In the genomic region with DNA sequence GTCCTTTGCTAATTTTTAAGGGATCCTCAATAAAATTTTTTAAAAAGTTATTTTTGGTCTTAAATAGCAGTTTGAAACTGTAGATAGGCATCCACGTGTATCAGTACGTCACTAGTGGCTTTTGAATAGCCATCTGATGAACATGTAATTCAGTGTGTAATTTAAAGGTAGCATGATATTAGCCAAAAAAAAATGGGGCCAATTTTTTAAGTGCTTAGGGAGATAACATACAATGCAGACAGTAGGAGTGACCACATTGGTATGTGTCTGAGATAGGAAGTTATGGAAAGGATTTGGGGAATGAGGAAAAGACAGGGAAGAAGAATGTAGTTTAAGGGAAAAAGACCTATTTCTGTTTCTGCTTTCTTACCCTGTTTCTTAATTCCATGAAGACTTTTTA, we compare ENCODE assay signal across 16 cellular contexts. TPM values are rescaled to one million over a fixed set of nuclear protein-coding genes. Genes with fewer than 3 reads are reported as not detected.
A peak's percentile ranks its signal among the peaks of the same experiment; 100 is the strongest.
DNase-seq lines count a peak whose midpoint lies in the region; ATAC-seq, FAIRE-seq and TF ChIP-seq lines count a peak whose summit lies in the region.
"Had no signal": no experiment of that assay in that cellular context is flagged by ENCODE, and none has a peak within 500 bp of the region (broad histone marks: within the 10 kb centered on the region; RNA-seq: fewer than 3 reads in every experiment).

No MANE protein-coding gene starts in this region.

- POLR2A ChIA-PET in A549 (lab: Yijun Ruan, JAX), result no interaction called here
- POLR2A ChIA-PET in activated CD4-positive, alpha-beta memory T cell treated with anti-CD3 and anti-CD28 coated beads for 36 hours (lab: Charles Lee), result no interaction called here

- H4K20me1 ChIP-seq in GM23248 (ENCODE audit: insufficient read depth), result no peaks in the 10 kb centered on the region

- TF ChIP-seq POLR2A in A549 (IDR thresholded peaks at IDR 0.05; ENCODE audit: low read length), result no peak

- FAIRE-seq in A549 (lab: Jason Lieb, UNC) (no peak), small intestine (lab: Jason Lieb, UNC) (no peak)
- FAIRE-seq: pancreas had no signal

- H3K27me3 Mint-ChIP-seq in memory B cell, result no peaks in the 10 kb centered on the region
- no peaks in the 10 kb centered on the region for H3K27me3 Mint-ChIP-seq in activated CD4-positive, alpha-beta memory T cell treated with anti-CD3 and anti-CD28 coated beads for 36 hours
- H3K27me3 Mint-ChIP-seq: activated CD4-positive, alpha-beta T cell treated with anti-CD3 and anti-CD28 coated beads, Interleukin-2, amount 10 ng/mL, durations not matched to agents 24 days and 14 days had no signal

- TF ChIP-seq EP300 in A549 (IDR thresholded peaks at IDR 0.05), result no peak

- peaks cover 24% of the 10 kb centered on the region for H3K4me1 ChIP-seq in A549
- H3K4me1 ChIP-seq in GM23248 (ENCODE audit: insufficient read depth), result peaks cover 30% of the 10 kb centered on the region
- no peaks in the 10 kb centered on the region for H3K4me1 ChIP-seq in small intestine (ENCODE audit: control insufficient read depth in 2 of 2, insufficient read depth in 1 of 2, low read depth in 1 of 2, low read length in 1 of 2)

- in situ Hi-C loops in GM23248 (cut with MboI), result no loop called here
- in situ Hi-C loops in brain microvascular endothelial cell (cut with HindIII; ENCODE audit: low pct_ligation_motif_present, low sequenced_read_pairs), result no loop called here

- no peak overlapping the region for H2AFZ ChIP-seq in GM23248
- H2AFZ ChIP-seq: GM23338 had no signal

- peak overlapping the region; percentile 53 for H3K9ac ChIP-seq in GM23248

- ATAC-seq in A549 (no peak), memory B cell (ENCODE audit: low read depth) (no peak)
- ATAC-seq: GM23338, pancreas had no signal

- peaks cover 22% of the 10 kb centered on the region for H3F3A ChIP-seq in GM23248 (ENCODE audit: insufficient read depth)

- peaks cover 41% of the 10 kb centered on the region for H3K79me2 ChIP-seq in GM23248 (ENCODE audit: insufficient read depth)

- H3K4me3 ChIP-seq in A549 (no peak overlapping the region), GM23248 (peak overlapping the region; percentile 9; the same call in 1 of the 2 replicates), brain microvascular endothelial cell (ENCODE audit: low read depth, low read length) (no peak overlapping the region), small intestine (ENCODE audit: low read depth in 1 of 2, low read length in 2 of 2) (no peak overlapping the region)
- H3K4me3 ChIP-seq: GM23338, lung, pancreas, transverse colon had no signal

- peaks cover 16% of the 10 kb centered on the region for H3K4me1 Mint-ChIP-seq in memory B cell
- H3K4me1 Mint-ChIP-seq in activated CD4-positive, alpha-beta memory T cell treated with anti-CD3 and anti-CD28 coated beads for 36 hours (ENCODE audit: low read depth), result peaks cover 19% of the 10 kb centered on the region

- no peak for TF ChIP-seq RAD21 in A549 (conservative IDR thresholded peaks at IDR 0.05 in 1 of 2, IDR thresholded peaks at IDR 0.05 in 1 of 2)

- no peak for DNase-seq in A549 (ENCODE audit: low read depth in 1 of 2, low spot score in 1 of 2)
- DNase-seq in GM23248, result peak; percentile 51
- DNase-seq in brain microvascular endothelial cell, result no peak
- no peak for DNase-seq in memory B cell (ENCODE audit: low spot score in 2 of 2)
- no peak for DNase-seq in SKM-1 treated with dmso at 0.1 percent for 144 hours (lab: John Stamatoyannopoulos, UW; ENCODE audit: unreplicated experiment)
- no peak for DNase-seq in activated CD4-positive, alpha-beta memory T cell treated with anti-CD3 and anti-CD28 coated beads for 36 hours
- no peak for DNase-seq in NAMALWA (ENCODE audit: low spot score)
- DNase-seq in small intestine, result no peak
- DNase-seq: caudate nucleus, erythroblast, pancreas, T-helper 1 cell, transverse colon had no signal

- no peak overlapping the region for H3K4me3 Mint-ChIP-seq in memory B cell
- H3K4me3 Mint-ChIP-seq in activated CD4-positive, alpha-beta memory T cell treated with anti-CD3 and anti-CD28 coated beads for 36 hours, result no peak overlapping the region
- H3K4me3 Mint-ChIP-seq: GM23338 had no signal

- no peaks in the 10 kb centered on the region for H3K27me3 ChIP-seq in GM23248 (replicated peaks; ENCODE audit: insufficient read depth)
- no peaks in the 10 kb centered on the region for H3K27me3 ChIP-seq in brain microvascular endothelial cell (replicated peaks)
- H3K27me3 ChIP-seq in small intestine (ENCODE audit: control insufficient read depth in 2 of 2, insufficient read depth in 2 of 2, low read length in 2 of 2), result no peaks in the 10 kb centered on the region
- H3K27me3 ChIP-seq: pancreas, transverse colon had no signal

- CTCF ChIA-PET in A549 (lab: Yijun Ruan, JAX), result interaction anchor here (2.5 to 2.6 kb wide), 2 partner anchors 25 to 281 kb away, joined by 8 to 23 read pairs; no protein-coding TSS in a partner anchor
- CTCF ChIA-PET in activated CD4-positive, alpha-beta memory T cell treated with anti-CD3 and anti-CD28 coated beads for 36 hours (lab: Charles Lee), result no interaction called here

- WGBS in A549 (ENCODE audit: missing lambda C conversion rate), result 91% methylated on average over 2 of the region's 2 CpGs
- 89 to 92% methylated on average over 2 of the region's 2 CpGs for WGBS in GM23248 (ENCODE audit: low coverage in 1 of 2, low lambda C conversion rate in 2 of 2, missing lambda C conversion rate in 2 of 2), 2 experiments
- 85 to 90% (median 89%) methylated on average over 2 of the region's 2 CpGs for WGBS in small intestine, 3 donors

- H3K36me3 ChIP-seq in GM23248 (ENCODE audit: low read depth), result peaks cover 31% of the 10 kb centered on the region
- peaks cover 2% of the 10 kb centered on the region for H3K36me3 ChIP-seq in brain microvascular endothelial cell (replicated peaks)
- peaks cover 2 to 4% of the 10 kb centered on the region in 2 donors for H3K36me3 ChIP-seq in small intestine (ENCODE audit: control insufficient read depth in 2 of 2, insufficient read depth in 2 of 2, low read length in 2 of 2)

- intact Hi-C loops in activated CD4-positive, alpha-beta memory T cell treated with anti-CD3 and anti-CD28 coated beads for 36 hours (cut with micrococcal nuclease), result no loop called here

- H3K27ac ChIP-seq in A549 (no peak overlapping the region), GM23248 (peak overlapping the region; percentile 87), brain microvascular endothelial cell (peak overlapping the region; percentile 78), small intestine (ENCODE audit: low read depth in 1 of 2, low read length in 1 of 2) (no peak overlapping the region)
- H3K27ac ChIP-seq: pancreas had no signal

- peak overlapping the region; percentile 7 for H3K27ac Mint-ChIP-seq in memory B cell
- H3K27ac Mint-ChIP-seq in activated CD4-positive, alpha-beta memory T cell treated with anti-CD3 and anti-CD28 coated beads for 36 hours, result no peak overlapping the region
- H3K27ac Mint-ChIP-seq: activated CD4-positive, alpha-beta T cell treated with anti-CD3 and anti-CD28 coated beads, Interleukin-2, amount 10 ng/mL, durations not matched to agents 24 days and 14 days; GM23338 had no signal

- TF ChIP-seq CTCF in A549 (IDR thresholded peaks at IDR 0.05), result no peak
- no peak for TF ChIP-seq CTCF in brain microvascular endothelial cell (IDR thresholded peaks at IDR 0.05; ENCODE audit: low read depth, low read length, missing control alignments)

- no peaks in the 10 kb centered on the region for H3K9me3 Mint-ChIP-seq in memory B cell
- H3K9me3 Mint-ChIP-seq in activated CD4-positive, alpha-beta memory T cell treated with anti-CD3 and anti-CD28 coated beads for 36 hours, result no peaks in the 10 kb centered on the region
- H3K9me3 Mint-ChIP-seq: activated CD4-positive, alpha-beta T cell treated with anti-CD3 and anti-CD28 coated beads, Interleukin-2, amount 10 ng/mL, durations not matched to agents 24 days and 14 days; GM23338 had no signal

- H3K9me3 ChIP-seq in A549, result no peaks in the 10 kb centered on the region
- no peaks in the 10 kb centered on the region for H3K9me3 ChIP-seq in GM23248 (ENCODE audit: low read depth)
- no peaks in the 10 kb centered on the region for H3K9me3 ChIP-seq in small intestine (ENCODE audit: control insufficient read depth, low read depth)
- H3K9me3 ChIP-seq: pancreas, transverse colon had no signal

- H3K9me2 ChIP-seq in GM23248 (ENCODE audit: insufficient read depth), result no peaks in the 10 kb centered on the region

- peaks cover 5% of the 10 kb centered on the region for H3K36me3 Mint-ChIP-seq in memory B cell
- H3K36me3 Mint-ChIP-seq in activated CD4-positive, alpha-beta memory T cell treated with anti-CD3 and anti-CD28 coated beads for 36 hours, result peaks cover 16% of the 10 kb centered on the region

- H3K4me2 ChIP-seq in A549, result peak overlapping the region; percentile 90; the same call in 2 of the 3 replicates
- H3K4me2 ChIP-seq in GM23248 (ENCODE audit: unreplicated experiment), result peak overlapping the region; percentile 26
- H3K4me2 ChIP-seq: GM23338 had no signal

TF ChIP-seq in A549, 52 proteins besides CTCF, POLR2A, EP300 and RAD21 (continues in another document):
- TF ChIP-seq PHF8 (IDR thresholded peaks at IDR 0.05; ENCODE audit: borderline replicate concordance, low read depth) (no peak), POLR2AphosphoS2 (conservative IDR thresholded peaks at IDR 0.05; ENCODE audit: low read length) (no peak), ZSCAN20 (CRISPR knock-in tag; IDR thresholded peaks at IDR 0.05) (no peak), KDM5A (IDR thresholded peaks at IDR 0.05) (no peak), ZFP36 (IDR thresholded peaks at IDR 0.05; ENCODE audit: borderline replicate concordance, partially characterized antibody) (no peak), GATA3 (IDR thresholded peaks at IDR 0.05; ENCODE audit: borderline replicate concordance) (no peak), JUNB (IDR thresholded peaks at IDR 0.05) (no peak), TP53 (CRISPR knock-in tag; IDR thresholded peaks at IDR 0.05) (no peak)
- TF ChIP-seq, protein P1, sequence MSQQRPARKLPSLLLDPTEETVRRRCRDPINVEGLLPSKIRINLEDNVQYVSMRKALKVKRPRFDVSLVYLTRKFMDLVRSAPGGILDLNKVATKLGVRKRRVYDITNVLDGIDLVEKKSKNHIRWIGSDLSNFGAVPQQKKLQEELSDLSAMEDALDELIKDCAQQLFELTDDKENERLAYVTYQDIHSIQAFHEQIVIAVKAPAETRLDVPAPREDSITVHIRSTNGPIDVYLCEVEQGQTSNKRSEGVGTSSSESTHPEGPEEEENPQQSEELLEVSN (IDR thresholded peaks at IDR 0.05; ENCODE audit: borderline replicate concordance, low read depth), result no peak

RNA-seq across cellular contexts. Expression of a gene that starts 2.5 kb away (rescaled TPM):
- 9.5 and 9.6 TPM in 2 replicates for polyA plus RNA-seq in A549 (2011; rRNA removed)
- polyA plus RNA-seq in A549 (2012; cell fraction: cytosol; rRNA removed), result 1.6 and 1.9 TPM in 2 replicates
- 1.1 and 2.4 TPM in 2 replicates for polyA plus RNA-seq in A549 (2012; cell fraction: nucleus; rRNA removed)
- 9.2 to 10.2 TPM (median 9.6 TPM) in 3 replicates for polyA plus RNA-seq in A549 (2017; fragmentation: RNase III; extraction: RNeasy Plus Mini Kit Qiagen cat#74134 plus additional on column Dnase treatment)
- 6.4 and 6.9 TPM in 2 replicates for polyA minus RNA-seq in A549 (2011; rRNA and poly(A)+ RNA removed)
- 14.4 and 15.0 TPM in 2 replicates for total RNA-seq in GM23248 (2014; rRNA removed; shearing (Covaris generic))
- polyA plus RNA-seq in GM23248 (2016; fragmentation: Nextera tagmentation; extraction: Ambion mirVana), result 6.2 and 6.6 TPM in 2 replicates
- total RNA-seq in activated CD4-positive, alpha-beta memory T cell treated with anti-CD3 and anti-CD28 coated beads for 36 hours, result 10 to 100 TPM; 12.0 to 12.7 TPM
- 1 to 10 TPM; 3.0 to 3.8 (median 3.5) TPM for polyA plus RNA-seq in small intestine

Comparison
In these comparisons a context has a peak if more than half of its experiments do, and no peak if none do; other contexts are left out.
1. H3K27ac ChIP-seq: peak in GM23248 (single experiment) and brain microvascular endothelial cell (single experiment); none in A549 (0 of 2) and small intestine (0 of 2).